ENCODE assay signal across 10 cellular contexts in genomic region chr14:69701857-69702256, GRCh38.
A peak's percentile ranks its signal among the peaks of the same experiment; 100 is the strongest.
DNase-seq lines count a peak whose midpoint lies in the region; ATAC-seq and TF ChIP-seq lines count a peak whose summit lies in the region.
"Had no signal": no experiment of that assay in that cellular context is flagged by ENCODE, and none has a peak within 500 bp of the region (broad histone marks: within the 10 kb centered on the region; RNA-seq: fewer than 3 reads in every experiment).

No MANE protein-coding gene starts in this region.

- peak overlapping the region; percentile 75 for H3K27ac Mint-ChIP-seq in stimulated activated effector memory CD8-positive, alpha-beta T cell treated with anti-CD3 and anti-CD28 coated beads, Interleukin-12 subunit alpha, Interleukin-12 subunit beta, amount 100 ng/mL, for 72 hours
- H3K27ac Mint-ChIP-seq in activated naive CD8-positive, alpha-beta T cell treated with anti-CD3 and anti-CD28 coated beads, Interleukin-2, amount 50 U/mL, for 24 hours: no peak overlapping the region

- H3K27me3 ChIP-seq in adrenal gland (no peaks in the 10 kb centered on the region), GM23248 (replicated peaks; ENCODE audit: insufficient read depth) (no peaks in the 10 kb centered on the region)

- no peaks in the 10 kb centered on the region for H3K9me2 ChIP-seq in GM23248 (ENCODE audit: insufficient read depth)

- H3K4me3 Mint-ChIP-seq in stimulated activated effector memory CD8-positive, alpha-beta T cell treated with anti-CD3 and anti-CD28 coated beads, Interleukin-12 subunit alpha, Interleukin-12 subunit beta, amount 100 ng/mL, for 72 hours: no peak overlapping the region
- no peak overlapping the region for H3K4me3 Mint-ChIP-seq in activated naive CD8-positive, alpha-beta T cell treated with anti-CD3 and anti-CD28 coated beads, Interleukin-2, amount 50 U/mL, for 24 hours
- H3K4me3 Mint-ChIP-seq: activated naive CD4-positive, alpha-beta T cell treated with anti-CD3 and anti-CD28 coated beads for 36 hours; WTC11 had no signal

- intact Hi-C loops in adrenal gland (cut with DNase I): no loop called here

- no peak overlapping the region for H3K4me3 ChIP-seq in Jurkat, Clone E6-1 (ENCODE audit: low read length)
- no peak overlapping the region for H3K4me3 ChIP-seq in adrenal gland
- H3K4me3 ChIP-seq in GM23248: no peak overlapping the region

- peaks cover 80% of the 10 kb centered on the region for H3K36me3 Mint-ChIP-seq in stimulated activated effector memory CD8-positive, alpha-beta T cell treated with anti-CD3 and anti-CD28 coated beads, Interleukin-12 subunit alpha, Interleukin-12 subunit beta, amount 100 ng/mL, for 72 hours
- H3K36me3 Mint-ChIP-seq in activated naive CD8-positive, alpha-beta T cell treated with anti-CD3 and anti-CD28 coated beads, Interleukin-2, amount 50 U/mL, for 24 hours (ENCODE audit: low read depth): peaks cover 14% of the 10 kb centered on the region
- H3K36me3 Mint-ChIP-seq: WTC11 had no signal

- no peaks in the 10 kb centered on the region for H3K9me3 Mint-ChIP-seq in stimulated activated effector memory CD8-positive, alpha-beta T cell treated with anti-CD3 and anti-CD28 coated beads, Interleukin-12 subunit alpha, Interleukin-12 subunit beta, amount 100 ng/mL, for 72 hours
- H3K9me3 Mint-ChIP-seq in activated naive CD8-positive, alpha-beta T cell treated with anti-CD3 and anti-CD28 coated beads, Interleukin-2, amount 50 U/mL, for 24 hours: no peaks in the 10 kb centered on the region
- H3K9me3 Mint-ChIP-seq: activated naive CD4-positive, alpha-beta T cell treated with anti-CD3 and anti-CD28 coated beads for 36 hours; WTC11 had no signal

- peaks cover 72% of the 10 kb centered on the region for H3K4me1 Mint-ChIP-seq in stimulated activated effector memory CD8-positive, alpha-beta T cell treated with anti-CD3 and anti-CD28 coated beads, Interleukin-12 subunit alpha, Interleukin-12 subunit beta, amount 100 ng/mL, for 72 hours
- peaks cover 68% of the 10 kb centered on the region for H3K4me1 Mint-ChIP-seq in activated naive CD8-positive, alpha-beta T cell treated with anti-CD3 and anti-CD28 coated beads, Interleukin-2, amount 50 U/mL, for 24 hours

- H3K4me1 ChIP-seq in adrenal gland (replicated peaks in 1 of 2) (peaks cover 23 to 79% of the 10 kb centered on the region in 2 donors), GM23248 (ENCODE audit: insufficient read depth) (0 out of 2 replicates have a peak, but pooled peaks cover 1% of the 10 kb centered on the region)

- TF ChIP-seq POLR2A in adrenal gland (IDR thresholded peaks at IDR 0.05): no peak

- no peaks in the 10 kb centered on the region for H4K20me1 ChIP-seq in GM23248 (ENCODE audit: insufficient read depth)

- in situ Hi-C loops in GM23248 (cut with MboI): no loop called here

- H3K27me3 Mint-ChIP-seq in activated naive CD8-positive, alpha-beta T cell treated with anti-CD3 and anti-CD28 coated beads, Interleukin-2, amount 50 U/mL, for 24 hours: no peaks in the 10 kb centered on the region

- peaks cover 79% of the 10 kb centered on the region for H3K79me2 ChIP-seq in GM23248 (ENCODE audit: insufficient read depth)

- no peak overlapping the region for H3K9ac ChIP-seq in GM23248

- no peak overlapping the region for H2AFZ ChIP-seq in GM23248

- no peaks in the 10 kb centered on the region for H3F3A ChIP-seq in GM23248 (ENCODE audit: insufficient read depth)

- DNase-seq in Jurkat, Clone E6-1 (ENCODE audit: low read depth, low spot score): peak; percentile 65
- peak in 2 of 7 donors; percentile 16 to 54 for DNase-seq in adrenal gland
- DNase-seq in stimulated activated effector memory CD8-positive, alpha-beta T cell treated with anti-CD3 and anti-CD28 coated beads, Interleukin-12 subunit alpha, Interleukin-12 subunit beta, amount 100 ng/mL, for 72 hours (ENCODE audit: low spot score in 2 of 2): no peak
- DNase-seq in GM23248: no peak
- DNase-seq in DMS53 (lab: John Stamatoyannopoulos, UW): no peak
- no peak for DNase-seq in activated naive CD8-positive, alpha-beta T cell treated with anti-CD3 and anti-CD28 coated beads, Interleukin-2, amount 50 U/mL, for 24 hours
- DNase-seq: activated naive CD4-positive, alpha-beta T cell treated with anti-CD3 and anti-CD28 coated beads for 36 hours; DMS79 treated with DMSO at 0.1 percent for 48 hours had no signal

- 4 to 19% (median 7%) methylated on average over 3 of the region's 3 CpGs for WGBS in adrenal gland, 4 donors
- 71 to 76% methylated on average over 3 of the region's 3 CpGs for WGBS in GM23248 (ENCODE audit: low coverage in 1 of 2, low lambda C conversion rate in 2 of 2, missing lambda C conversion rate in 2 of 2), 2 experiments

- H3K27ac ChIP-seq in adrenal gland: peak overlapping the region in 3 of 5 donors; percentile 26 to 81 (median 55)
- H3K27ac ChIP-seq in GM23248: no peak overlapping the region

- H3K36me3 ChIP-seq in adrenal gland (replicated peaks in 1 of 2): peaks cover 0 to 23% of the 10 kb centered on the region in 2 donors
- H3K36me3 ChIP-seq in GM23248 (ENCODE audit: low read depth): no peaks in the 10 kb centered on the region

- TF ChIP-seq CTCF in adrenal gland (IDR thresholded peaks at IDR 0.05): no peak

- ATAC-seq in GM21447 (IDR thresholded peaks at IDR 0.05; ENCODE audit: unreplicated experiment): peak; percentile 67
- ATAC-seq in stimulated activated effector memory CD8-positive, alpha-beta T cell treated with anti-CD3 and anti-CD28 coated beads, Interleukin-12 subunit alpha, Interleukin-12 subunit beta, amount 100 ng/mL, for 72 hours: peak; percentile 79
- no peak for ATAC-seq in activated naive CD8-positive, alpha-beta T cell treated with anti-CD3 and anti-CD28 coated beads, Interleukin-2, amount 50 U/mL, for 24 hours
- ATAC-seq: WTC11 had no signal

- H3K4me2 ChIP-seq in GM23248 (ENCODE audit: unreplicated experiment): no peak overlapping the region

- H3K9me3 ChIP-seq in adrenal gland (replicated peaks in 1 of 3): no peaks in the 10 kb centered on the region
- no peaks in the 10 kb centered on the region for H3K9me3 ChIP-seq in GM23248 (ENCODE audit: low read depth)
